Comparison of ENCODE assay signal across 1 cellular context in the genomic region with DNA sequence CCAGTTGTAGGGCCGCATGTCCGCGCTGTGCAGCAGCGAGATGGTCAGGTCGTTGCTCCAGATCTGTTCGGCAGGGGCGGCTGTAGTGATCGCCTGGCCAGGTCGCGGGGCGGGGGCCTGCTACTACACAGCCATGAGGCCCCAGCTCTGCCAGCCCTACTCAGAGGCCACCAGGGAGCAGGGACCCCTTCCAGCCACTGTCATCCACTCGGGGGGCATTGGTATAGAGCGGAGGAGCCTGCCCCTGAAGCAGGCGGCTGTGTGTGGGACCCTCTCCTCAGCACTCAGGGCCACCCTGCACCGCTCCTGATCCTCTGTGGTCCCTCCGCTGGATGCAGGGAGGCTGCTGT.
TF ChIP-seq lines count a peak whose summit lies in the region.

No MANE protein-coding gene starts in this region.

TF ChIP-seq in IMR-90, 13 proteins besides CTCF, POLR2A, EP300 and RAD21:
- TF ChIP-seq NFE2L2 (IDR thresholded peaks at IDR 0.05; ENCODE audit: low read depth, low read length) (no peak), MXI1 (IDR thresholded peaks at IDR 0.05; ENCODE audit: borderline replicate concordance, low read depth, low read length) (no peak), RFX5 (IDR thresholded peaks at IDR 0.05; ENCODE audit: low read depth, low read length) (no peak), SMC3 (IDR thresholded peaks at IDR 0.05; ENCODE audit: low read depth, low read length) (no peak), MAZ (IDR thresholded peaks at IDR 0.05; ENCODE audit: borderline replicate concordance, low read depth, low read length) (no peak), FOS (IDR thresholded peaks at IDR 0.05; ENCODE audit: low read depth, low read length) (no peak), CEBPB (IDR thresholded peaks at IDR 0.05; ENCODE audit: low read depth, low read length) (no peak), CHD1 (IDR thresholded peaks at IDR 0.05; ENCODE audit: low read depth, low read length) (no peak), MAFK (IDR thresholded peaks at IDR 0.05; ENCODE audit: low read depth, low read length) (no peak), RCOR1 (IDR thresholded peaks at IDR 0.05; ENCODE audit: insufficient replicate concordance, low read length) (no peak), BHLHE40 (IDR thresholded peaks at IDR 0.05; ENCODE audit: low read depth, low read length) (no peak)
- TF ChIP-seq, protein P1, sequence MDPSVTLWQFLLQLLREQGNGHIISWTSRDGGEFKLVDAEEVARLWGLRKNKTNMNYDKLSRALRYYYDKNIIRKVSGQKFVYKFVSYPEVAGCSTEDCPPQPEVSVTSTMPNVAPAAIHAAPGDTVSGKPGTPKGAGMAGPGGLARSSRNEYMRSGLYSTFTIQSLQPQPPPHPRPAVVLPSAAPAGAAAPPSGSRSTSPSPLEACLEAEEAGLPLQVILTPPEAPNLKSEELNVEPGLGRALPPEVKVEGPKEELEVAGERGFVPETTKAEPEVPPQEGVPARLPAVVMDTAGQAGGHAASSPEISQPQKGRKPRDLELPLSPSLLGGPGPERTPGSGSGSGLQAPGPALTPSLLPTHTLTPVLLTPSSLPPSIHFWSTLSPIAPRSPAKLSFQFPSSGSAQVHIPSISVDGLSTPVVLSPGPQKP (IDR thresholded peaks at IDR 0.05; ENCODE audit: borderline replicate concordance, low read depth, low read length): no peak
- TF ChIP-seq, protein P2, sequence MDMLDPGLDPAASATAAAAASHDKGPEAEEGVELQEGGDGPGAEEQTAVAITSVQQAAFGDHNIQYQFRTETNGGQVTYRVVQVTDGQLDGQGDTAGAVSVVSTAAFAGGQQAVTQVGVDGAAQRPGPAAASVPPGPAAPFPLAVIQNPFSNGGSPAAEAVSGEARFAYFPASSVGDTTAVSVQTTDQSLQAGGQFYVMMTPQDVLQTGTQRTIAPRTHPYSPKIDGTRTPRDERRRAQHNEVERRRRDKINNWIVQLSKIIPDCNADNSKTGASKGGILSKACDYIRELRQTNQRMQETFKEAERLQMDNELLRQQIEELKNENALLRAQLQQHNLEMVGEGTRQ (IDR thresholded peaks at IDR 0.05; ENCODE audit: low read depth, low read length): no peak
